ENCODE assay signal across 8 cellular contexts in genomic region chr15:69760890-69761568, GRCh38.
DNase-seq lines count a peak whose midpoint lies in the region; ATAC-seq, FAIRE-seq and TF ChIP-seq lines count a peak whose summit lies in the region.

No MANE protein-coding gene starts in this region.

- peaks cover 72 to 80% (median 78%) of the 10 kb centered on the region in 3 donors for H3K4me1 Mint-ChIP-seq in T-cell
- peaks cover 71% of the 10 kb centered on the region for H3K4me1 Mint-ChIP-seq in activated naive CD8-positive, alpha-beta T cell treated with anti-CD3 and anti-CD28 coated beads, Interleukin-2, amount 50 U/mL, for 24 hours

- DNase-seq in GM12892 (ENCODE audit: insufficient read length) (peak; percentile 30), T-cell (peak; percentile 57 to 87 (median 74)), islet precursor cell (peak; percentile 97), hippocampal formation (lab: John Stamatoyannopoulos, UW) (no peak)
- DNase-seq in activated naive CD8-positive, alpha-beta T cell treated with anti-CD3 and anti-CD28 coated beads, Interleukin-2, amount 50 U/mL, for 24 hours, result peak; percentile 74
- peak; percentile 51 to 77 (median 67) for DNase-seq in stimulated activated CD4-positive, alpha-beta T cell treated with anti-CD3 and anti-CD28 coated beads, TNF-alpha, amount 100 ng/mL, for 1 hour (ENCODE audit: low read depth in 3 of 3, low spot score in 1 of 3)

- H3K4me3 Mint-ChIP-seq in T-cell, result peak overlapping the region; percentile 29 to 68 (median 55)
- peak overlapping the region; percentile 64 for H3K4me3 Mint-ChIP-seq in activated naive CD8-positive, alpha-beta T cell treated with anti-CD3 and anti-CD28 coated beads, Interleukin-2, amount 50 U/mL, for 24 hours

- no peak for TF ChIP-seq POLR2A in GM12892 (IDR thresholded peaks at IDR 0.05; ENCODE audit: low read depth, low read length)

- peaks cover 2 to 4% of the 10 kb centered on the region in 2 donors for H3K27me3 Mint-ChIP-seq in T-cell
- peaks cover 12% of the 10 kb centered on the region for H3K27me3 Mint-ChIP-seq in activated naive CD8-positive, alpha-beta T cell treated with anti-CD3 and anti-CD28 coated beads, Interleukin-2, amount 50 U/mL, for 24 hours

- peak; percentile 88 for FAIRE-seq in GM12892 (lab: Jason Lieb, UNC)

- POLR2A ChIA-PET in T-cell (lab: Charles Lee), result interaction anchor here in 1 of 2 donors (0.6 kb wide), 1 partner anchor 113 kb away, joined by 3 read pairs; no protein-coding TSS in a partner anchor

- peak overlapping the region; percentile 78 for H3K27ac Mint-ChIP-seq in T-cell
- peak overlapping the region; percentile 98 for H3K27ac Mint-ChIP-seq in activated naive CD8-positive, alpha-beta T cell treated with anti-CD3 and anti-CD28 coated beads, Interleukin-2, amount 50 U/mL, for 24 hours

- CTCF ChIA-PET in T-cell (lab: Charles Lee), result interaction anchor here in 1 of 2 donors (0.7 to 1.3 kb wide), 3 partner anchors 9 to 774 kb away, joined by 3 to 4 read pairs (median 4); no protein-coding TSS in a partner anchor

- ATAC-seq in HG03432 (IDR thresholded peaks at IDR 0.05; ENCODE audit: unreplicated experiment), result peak; percentile 62
- peak; percentile 77 to 80 (median 80) for ATAC-seq in T-cell (replicated peaks in 1 of 4)
- peak; percentile 72 for ATAC-seq in activated naive CD8-positive, alpha-beta T cell treated with anti-CD3 and anti-CD28 coated beads, Interleukin-2, amount 50 U/mL, for 24 hours
- ATAC-seq in HG03039 (IDR thresholded peaks at IDR 0.05; ENCODE audit: unreplicated experiment), result no peak

- no peaks in the 10 kb centered on the region for H3K36me3 Mint-ChIP-seq in T-cell
- H3K36me3 Mint-ChIP-seq in activated naive CD8-positive, alpha-beta T cell treated with anti-CD3 and anti-CD28 coated beads, Interleukin-2, amount 50 U/mL, for 24 hours (ENCODE audit: low read depth), result peaks cover 6% of the 10 kb centered on the region

- H3K9me3 Mint-ChIP-seq in T-cell, result no peaks in the 10 kb centered on the region
- peaks cover 5% of the 10 kb centered on the region for H3K9me3 Mint-ChIP-seq in activated naive CD8-positive, alpha-beta T cell treated with anti-CD3 and anti-CD28 coated beads, Interleukin-2, amount 50 U/mL, for 24 hours

Comparison
In these comparisons a context has a peak if more than half of its experiments do, and no peak if none do; other contexts are left out.
1. DNase-seq: peak in GM12892 (single experiment), T-cell (34 of 34), activated naive CD8-positive, alpha-beta T cell treated with anti-CD3 and anti-CD28 coated beads, Interleukin-2, amount 50 U/mL, for 24 hours (single experiment), islet precursor cell (single experiment) and stimulated activated CD4-positive, alpha-beta T cell treated with anti-CD3 and anti-CD28 coated beads, TNF-alpha, amount 100 ng/mL, for 1 hour (3 of 3); none in hippocampal formation (0 of 2).